Comparison of ENCODE assay signal across 8 cellular contexts in the genomic region with DNA sequence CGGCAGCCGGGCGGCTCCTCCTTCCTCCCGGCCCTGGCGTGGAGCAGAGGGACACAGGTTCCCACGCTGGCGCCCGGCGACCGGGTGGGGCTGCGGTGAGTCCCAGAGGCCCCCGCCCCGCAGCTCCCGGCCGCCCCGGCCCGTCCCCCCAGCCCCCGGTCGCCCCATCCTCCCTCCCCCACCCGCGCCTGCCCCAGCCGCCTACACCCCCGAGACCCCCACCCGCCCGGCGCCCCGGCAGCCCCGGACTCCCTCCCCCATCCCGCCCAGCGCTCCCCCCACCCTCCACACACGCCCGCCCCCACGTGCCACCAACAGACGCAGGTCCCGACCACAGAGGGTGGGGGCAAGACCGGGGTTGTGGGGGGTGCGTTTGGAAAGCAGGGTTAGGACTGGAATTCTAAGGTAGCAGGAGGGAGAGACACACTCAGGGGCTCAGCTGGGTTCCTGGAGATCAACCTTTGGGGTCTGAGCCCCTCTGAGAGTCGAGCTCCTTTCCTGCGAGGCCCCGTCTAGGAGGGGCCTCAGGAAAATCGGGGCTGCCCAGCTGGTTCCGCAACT. TPM values are rescaled to one million over a fixed set of nuclear protein-coding genes. Genes with fewer than 3 reads are reported as not detected.
DNase-seq lines count a peak whose midpoint lies in the region; ATAC-seq and TF ChIP-seq lines count a peak whose summit lies in the region.

No MANE protein-coding gene starts in this region.

- 9 to 43% (median 17%) methylated on average over 5 to 40 of the region's 42 CpGs for WGBS in stomach, 5 donors

- peak overlapping the region; percentile 90 for H3K4me2 ChIP-seq in HCT116 (ENCODE audit: low read length)

- TF ChIP-seq CTCF in HCT116 (IDR thresholded peaks at IDR 0.05 in 2 of 3, conservative IDR thresholded peaks at IDR 0.05 in 1 of 3; ENCODE audit: borderline replicate concordance in 1 of 3, insufficient read depth in 1 of 3, low read depth in 2 of 3, low read length in 2 of 3) (no peak), stomach (IDR thresholded peaks at IDR 0.05) (no peak)

- H3K27me3 ChIP-seq in HCT116 (ENCODE audit: insufficient read depth, low read length): no peaks in the 10 kb centered on the region
- peaks cover 0 to 34% (median 10%) of the 10 kb centered on the region in 3 donors for H3K27me3 ChIP-seq in stomach

- RAD21 ChIA-PET in HCT116 (lab: Charles Lee; ENCODE audit: low non-redundant PET in 1 of 2, low total read pairs in 2 of 2, uncharacterized antibody in 2 of 2, unreplicated experiment in 2 of 2): no interaction called here

- ATAC-seq in HCT116 (peak; percentile 20), left cardiac atrium (peak; percentile 6 to 18)

- TF ChIP-seq RAD21 in HCT116 (IDR thresholded peaks at IDR 0.05; ENCODE audit: low read depth): no peak

- TF ChIP-seq EP300 in stomach (IDR thresholded peaks at IDR 0.05): no peak

- H3K9ac ChIP-seq in HCT116 (ENCODE audit: low read length): peak overlapping the region; percentile 76

- H3K79me2 ChIP-seq in HCT116 (ENCODE audit: insufficient read depth, low read length): peaks cover 7% of the 10 kb centered on the region; the same call in 1 of the 2 replicates

- no peak for DNase-seq in HCT116 (ENCODE audit: low read depth, low spot score)
- DNase-seq in activated CD4-positive, alpha-beta T cell treated with anti-CD3 and anti-CD28 coated beads for 48 hours: peak; percentile 28
- no peak for DNase-seq in left cardiac atrium
- DNase-seq in stomach: no peak
- DNase-seq in NCI-H2081 (lab: John Stamatoyannopoulos, UW): no peak
- no peak for DNase-seq in SKM-1 treated with dmso at 0.1 percent for 144 hours (lab: John Stamatoyannopoulos, UW; ENCODE audit: unreplicated experiment)
- no peak for DNase-seq in dermis blood vessel endothelial cell
- DNase-seq in NCI-H1930 (lab: John Stamatoyannopoulos, UW): no peak

- POLR2A ChIA-PET in HCT116 (lab: Charles Lee): no interaction called here

- TF ChIP-seq POLR2A in HCT116 (IDR thresholded peaks at IDR 0.05; ENCODE audit: borderline replicate concordance, extremely low read depth, insufficient read depth, insufficient read length) (peak; percentile 30), stomach (IDR thresholded peaks at IDR 0.05) (no peak)

- no peaks in the 10 kb centered on the region for H4K20me1 ChIP-seq in HCT116 (ENCODE audit: insufficient read depth)

- no peak overlapping the region for H2AFZ ChIP-seq in HCT116 (ENCODE audit: low read depth, low read length, poor library complexity, severe bottlenecking)

- CTCF ChIA-PET in HCT116 (lab: Charles Lee): no interaction called here

- H3K4me3 ChIP-seq in HCT116 (replicated peaks in 1 of 2; ENCODE audit: low read depth in 1 of 2, low read length in 2 of 2) (peak overlapping the region; percentile 59 to 72), stomach (peak overlapping the region; percentile 63 to 87 (median 76))

- H3K9me2 ChIP-seq in HCT116 (ENCODE audit: insufficient read depth): no peaks in the 10 kb centered on the region

- H3K9me3 ChIP-seq in HCT116 (ENCODE audit: control insufficient read depth in 1 of 2, insufficient read depth in 1 of 2, low read depth in 1 of 2, low read length in 2 of 2) (no peaks in the 10 kb centered on the region), stomach (no peaks in the 10 kb centered on the region)

- peaks cover 0 to 5% of the 10 kb centered on the region in 2 experiments; a peak in 3 of 4 replicates for H3K36me3 ChIP-seq in HCT116 (ENCODE audit: control insufficient read depth in 1 of 2, insufficient read depth in 2 of 2, low read length in 2 of 2)
- peaks cover 0 to 32% (median 24%) of the 10 kb centered on the region in 4 donors for H3K36me3 ChIP-seq in stomach

- BruUV-seq in HCT116 (replicated peaks; lab: Mats Ljungman, UMichigan): no TSS peak

- intact Hi-C loops in HCT116 (cut with micrococcal nuclease): loop anchor here (5.0 kb wide), 1 partner anchor 52 kb away; the partner anchor contains the start of genes PSMD13 and SIRT3
- intact Hi-C loops in left cardiac atrium (cut with DNase I): no loop called here
- intact Hi-C loops in stomach (cut with DNase I; ENCODE audit: low total_unique reads): no loop called here

- H3K27ac ChIP-seq in HCT116 (ENCODE audit: low read depth, low read length): peak overlapping the region; percentile 79; the same call in 1 of the 2 replicates
- peak overlapping the region in 4 of 5 donors; percentile 72 to 83 (median 80) for H3K27ac ChIP-seq in stomach

- peaks cover 14 to 25% of the 10 kb centered on the region in 2 experiments for H3K4me1 ChIP-seq in HCT116 (ENCODE audit: control insufficient read depth in 1 of 2, insufficient read depth in 2 of 2, low read length in 2 of 2)
- H3K4me1 ChIP-seq in stomach: peaks cover 4 to 31% (median 28%) of the 10 kb centered on the region in 4 donors

TF ChIP-seq in HCT116, 20 proteins besides CTCF, POLR2A, EP300 and RAD21:
- TF ChIP-seq, protein P1, sequence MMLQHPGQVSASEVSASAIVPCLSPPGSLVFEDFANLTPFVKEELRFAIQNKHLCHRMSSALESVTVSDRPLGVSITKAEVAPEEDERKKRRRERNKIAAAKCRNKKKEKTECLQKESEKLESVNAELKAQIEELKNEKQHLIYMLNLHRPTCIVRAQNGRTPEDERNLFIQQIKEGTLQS (IDR thresholded peaks at IDR 0.05): no peak
- no peak for TF ChIP-seq SIN3A (IDR thresholded peaks at IDR 0.05; ENCODE audit: low read depth)
- TF ChIP-seq POLR2AphosphoS5 (IDR thresholded peaks at IDR 0.05; ENCODE audit: low read depth, low read length): peak; percentile 77
- TF ChIP-seq YY1 (IDR thresholded peaks at IDR 0.05; ENCODE audit: extremely low read depth, insufficient replicate concordance, low read depth, low read length): no peak
TF ChIP-seq in HCT116: peak in this region for 1.

RNA-seq across cellular contexts. Expression of gene PGGHG, which starts 0.3 kb away (rescaled TPM):
- total RNA-seq in HCT116 (2021; ENCODE audit: unreplicated experiment): 57.5 TPM
- polyA plus RNA-seq in HCT116 (2012): 33.9 and 37.6 TPM in 2 replicates
- total RNA-seq in left cardiac atrium: 10 to 100 TPM; 10.8 to 15.8 TPM
- total RNA-seq in stomach: 10 to 100 TPM in 4 of 5 donors, 1 to 10 TPM in 1; 3.5 to 34.8 (median 11.9) TPM
- polyA plus RNA-seq in stomach: 10 to 100 TPM; 14.4 to 44.0 (median 20.7) TPM
- 15.1 and 28.4 TPM in 2 replicates for total RNA-seq in dermis blood vessel endothelial cell

RNA-seq across cellular contexts. Expression of gene IFITM5, which starts 10.1 kb away (rescaled TPM):
- not detected for total RNA-seq in HCT116 (2021; ENCODE audit: unreplicated experiment)
- not detected in 2 replicates for polyA plus RNA-seq in HCT116 (2012)
- total RNA-seq in left cardiac atrium: not detected
- under 1 TPM in 1 of 5 donors, not detected in 4; 0.73 TPM for total RNA-seq in stomach
- polyA plus RNA-seq in stomach: not detected
- total RNA-seq in dermis blood vessel endothelial cell: not detected in 2 replicates

RNA-seq across cellular contexts. Expression of gene NLRP6, which starts 11.0 kb away (rescaled TPM):
- total RNA-seq in HCT116 (2021; ENCODE audit: unreplicated experiment) (not detected), left cardiac atrium (under 1 TPM; 0.16 to 0.62 TPM), stomach (1 to 10 TPM in 1 of 5 donors, under 1 TPM in 2, not detected in 2; 0.45 to 3.6 (median 0.55) TPM), dermis blood vessel endothelial cell (not detected in 2 replicates)
- polyA plus RNA-seq in HCT116 (2012): 0.09 and 0.16 TPM in 2 replicates
- under 1 TPM in 2 of 3 donors, not detected in 1; 0.08 to 0.12 TPM for polyA plus RNA-seq in stomach

RNA-seq across cellular contexts. Expression of gene IFITM2, which starts 18.4 kb away (rescaled TPM):
- total RNA-seq in HCT116 (2021; ENCODE audit: unreplicated experiment) (106 TPM), left cardiac atrium (100 to 1,000 TPM; 420 to 494 TPM), stomach (10 to 100 TPM in 4 of 5 donors, 1 to 10 TPM in 1; 8.8 to 61.7 (median 12.9) TPM), dermis blood vessel endothelial cell (69.8 and 135 TPM in 2 replicates)
- polyA plus RNA-seq in HCT116 (2012): 322 and 372 TPM in 2 replicates
- polyA plus RNA-seq in stomach: 100 to 1,000 TPM; 276 to 394 (median 344) TPM

RNA-seq across cellular contexts. Expression of gene IFITM1, which starts 24.6 kb away (rescaled TPM):
- 6.1 TPM for total RNA-seq in HCT116 (2021; ENCODE audit: unreplicated experiment)
- 7.8 and 10.1 TPM in 2 replicates for polyA plus RNA-seq in HCT116 (2012)
- 100 to 1,000 TPM; 151 to 215 TPM for total RNA-seq in left cardiac atrium
- total RNA-seq in stomach: 10 to 100 TPM in 4 of 5 donors, 1 to 10 TPM in 1; 7.0 to 59.8 (median 17.3) TPM
- 100 to 1,000 TPM in 2 of 3 donors, 10 to 100 TPM in 1; 79.9 to 224 (median 119) TPM for polyA plus RNA-seq in stomach
- total RNA-seq in dermis blood vessel endothelial cell: 0.37 and 3.4 TPM in 2 replicates
